5 cellular contexts compared by ENCODE assay signal in genomic region chr6:129519750-129520149, GRCh38.
"Had no signal": no experiment of that assay in that cellular context is flagged by ENCODE, and none has a peak within 500 bp of the region (broad histone marks: within the 10 kb centered on the region; RNA-seq: fewer than 3 reads in every experiment).

No MANE protein-coding gene starts in this region.

- H3K4me2 ChIP-seq: KMS-11 had no signal

- FAIRE-seq: HTR-8/SVneo had no signal

- H3K27ac ChIP-seq: HL-60, KMS-11 had no signal

- H3K9ac ChIP-seq: KMS-11 had no signal

- DNase-seq: KBM-7, KG1 had no signal
